In the genomic region with DNA sequence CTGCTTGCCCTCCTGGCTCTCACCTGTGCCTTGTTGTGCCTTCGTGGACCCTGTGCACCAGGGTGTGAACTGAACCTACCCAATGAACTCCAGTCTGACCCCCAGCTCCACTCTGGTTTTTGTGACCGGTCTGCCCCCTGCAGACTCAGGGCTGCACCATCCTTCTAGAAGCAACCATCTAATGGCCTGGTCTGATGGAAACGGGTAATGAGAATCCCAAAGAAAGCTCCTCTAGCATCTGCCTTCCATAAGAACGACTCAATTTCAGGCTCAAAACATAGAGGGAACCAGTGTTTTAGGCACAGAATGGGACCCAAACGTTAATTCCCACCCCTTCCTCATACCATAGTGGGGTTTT, we compare ENCODE assay signal across 12 cellular contexts.
DNase-seq lines count a peak whose midpoint lies in the region; TF ChIP-seq lines count a peak whose summit lies in the region.
"Had no signal": no experiment of that assay in that cellular context is flagged by ENCODE, and none has a peak within 500 bp of the region (broad histone marks: within the 10 kb centered on the region; RNA-seq: fewer than 3 reads in every experiment).

No MANE protein-coding gene starts in this region.

- H2AFZ ChIP-seq in SK-N-SH (ENCODE audit: low read depth): no peak overlapping the region

- no peak overlapping the region for H3K4me3 ChIP-seq in AG09309 (ENCODE audit: control insufficient read depth, low read depth, low read length)
- no peak overlapping the region for H3K4me3 ChIP-seq in H7 (ENCODE audit: insufficient read depth, low read depth, low read length)
- no peak overlapping the region for H3K4me3 ChIP-seq in SK-N-SH (ENCODE audit: low read depth in 2 of 2, low read length in 1 of 2)
- no peak overlapping the region for H3K4me3 ChIP-seq in fibroblast of the aortic adventitia (ENCODE audit: low read depth, low read length)
- H3K4me3 ChIP-seq: sigmoid colon had no signal

- CTCF ChIA-PET in SK-N-SH (lab: Yijun Ruan, JAX): interaction anchor here (0.7 to 7.8 kb wide), 29 partner anchors 8 to 962 kb away, joined by 3 to 156 read pairs (median 4); no protein-coding TSS in a partner anchor

- no peaks in the 10 kb centered on the region for H3K79me2 ChIP-seq in SK-N-SH (ENCODE audit: insufficient read depth)

- 51% methylated on average over 5 of the region's 5 CpGs for WGBS in SK-N-SH (ENCODE audit: low lambda C conversion rate)

- no peak for TF ChIP-seq EP300 in SK-N-SH (IDR thresholded peaks at IDR 0.05; ENCODE audit: borderline replicate concordance in 1 of 2, low read depth in 1 of 2, low read length in 1 of 2)

- 0 out of 2 replicates have a peak, but pooled peaks have one; percentile 3 for TF ChIP-seq RAD21 in SK-N-SH (IDR thresholded peaks at IDR 0.05; ENCODE audit: low read length)

- peak; percentile 4 for TF ChIP-seq CTCF in AG09309 (IDR thresholded peaks at IDR 0.05; ENCODE audit: control insufficient read depth, insufficient read depth, low read depth, low read length, missing control alignments)
- peak; percentile 5; the same call in 1 of the 2 replicates for TF ChIP-seq CTCF in SK-N-SH (IDR thresholded peaks at IDR 0.05)
- peak; percentile 4 for TF ChIP-seq CTCF in fibroblast of the aortic adventitia (IDR thresholded peaks at IDR 0.05; ENCODE audit: insufficient read depth, low read length)

- H3K9me2 ChIP-seq in SK-N-SH: no peaks in the 10 kb centered on the region

- H3K36me3 ChIP-seq in H7 (replicated peaks; ENCODE audit: control insufficient read depth, insufficient read depth, low read length): no peaks in the 10 kb centered on the region
- H3K36me3 ChIP-seq in SK-N-SH (replicated peaks in 1 of 2; ENCODE audit: control insufficient read depth in 1 of 2, insufficient read depth in 2 of 2, low read length in 1 of 2): no peaks in the 10 kb centered on the region
- H3K36me3 ChIP-seq: sigmoid colon had no signal

- no peak overlapping the region for H3K27ac ChIP-seq in SK-N-SH (ENCODE audit: low read depth in 2 of 2, low read length in 1 of 2)
- H3K27ac ChIP-seq: sigmoid colon had no signal

- no peak overlapping the region for H3K9ac ChIP-seq in SK-N-SH

- H4K20me1 ChIP-seq in SK-N-SH (ENCODE audit: insufficient read depth): no peaks in the 10 kb centered on the region

- H3K4me1 ChIP-seq in SK-N-SH (ENCODE audit: control insufficient read depth in 1 of 2, insufficient read depth in 2 of 2, low read depth in 1 of 2, low read length in 1 of 2): peaks cover 0 to 25% of the 10 kb centered on the region in 2 experiments; a peak in 2 of 4 replicates

- no peaks in the 10 kb centered on the region for H3F3A ChIP-seq in SK-N-SH (replicated peaks; ENCODE audit: insufficient read depth)

- no peaks in the 10 kb centered on the region; the same call in 1 of the 2 replicates for H3K27me3 ChIP-seq in H7 (ENCODE audit: control insufficient read depth, insufficient read depth, low read length)
- peaks cover 9% of the 10 kb centered on the region; the same call in 1 of the 2 replicates for H3K27me3 ChIP-seq in SK-N-SH (ENCODE audit: insufficient read depth)
- H3K27me3 ChIP-seq: sigmoid colon had no signal

- POLR2A ChIA-PET in SK-N-SH (lab: Yijun Ruan, JAX): no interaction called here

- H3K4me2 ChIP-seq in SK-N-SH: no peak overlapping the region

- DNase-seq in AG09309 (ENCODE audit: low read depth) (no peak), H7 (peak; percentile 54), SK-N-SH (no peak), fibroblast of the aortic adventitia (ENCODE audit: low read depth) (no peak), retina (no peak), nucleus accumbens (lab: John Stamatoyannopoulos, UW) (no peak), MV-4-11 (lab: John Stamatoyannopoulos, UW) (no peak), CD1c-positive myeloid dendritic cell (ENCODE audit: extremely low spot score) (no peak)
- DNase-seq: activated gamma-delta T cell treated with Interleukin-2 at 50 U/mL for 16 hours, cortex of kidney, NCI-H526 treated with DMSO at 0.1 percent for 48 hours, sigmoid colon had no signal

- no peaks in the 10 kb centered on the region for H3K9me3 ChIP-seq in SK-N-SH
- H3K9me3 ChIP-seq: sigmoid colon had no signal

TF ChIP-seq in SK-N-SH, 30 proteins besides CTCF, POLR2A, EP300 and RAD21:
- TF ChIP-seq CHD2 (IDR thresholded peaks at IDR 0.05; ENCODE audit: low read length, partially characterized antibody) (no peak), RCOR1 (IDR thresholded peaks at IDR 0.05; ENCODE audit: low read length) (no peak), USF2 (IDR thresholded peaks at IDR 0.05; ENCODE audit: borderline replicate concordance, low read depth, low read length) (no peak), JUND (IDR thresholded peaks at IDR 0.05) (no peak), NFIC (IDR thresholded peaks at IDR 0.05; ENCODE audit: borderline replicate concordance) (no peak), FOXJ3 (CRISPR knock-in tag; IDR thresholded peaks at IDR 0.05) (no peak), TAF1 (IDR thresholded peaks at IDR 0.05; ENCODE audit: borderline replicate concordance, low read depth, low read length) (no peak), YY1 (IDR thresholded peaks at IDR 0.05; ENCODE audit: low read depth) (no peak), GATA2 (CRISPR knock-in tag; IDR thresholded peaks at IDR 0.05) (no peak), RXRA (IDR thresholded peaks at IDR 0.05; ENCODE audit: borderline replicate concordance, low read depth) (no peak), TEAD4 (IDR thresholded peaks at IDR 0.05; ENCODE audit: borderline replicate concordance, insufficient read depth) (no peak)
- TF ChIP-seq, protein P1, sequence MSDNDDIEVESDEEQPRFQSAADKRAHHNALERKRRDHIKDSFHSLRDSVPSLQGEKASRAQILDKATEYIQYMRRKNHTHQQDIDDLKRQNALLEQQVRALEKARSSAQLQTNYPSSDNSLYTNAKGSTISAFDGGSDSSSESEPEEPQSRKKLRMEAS (IDR thresholded peaks at IDR 0.05; ENCODE audit: low read depth): no peak
- TF ChIP-seq, protein P2, sequence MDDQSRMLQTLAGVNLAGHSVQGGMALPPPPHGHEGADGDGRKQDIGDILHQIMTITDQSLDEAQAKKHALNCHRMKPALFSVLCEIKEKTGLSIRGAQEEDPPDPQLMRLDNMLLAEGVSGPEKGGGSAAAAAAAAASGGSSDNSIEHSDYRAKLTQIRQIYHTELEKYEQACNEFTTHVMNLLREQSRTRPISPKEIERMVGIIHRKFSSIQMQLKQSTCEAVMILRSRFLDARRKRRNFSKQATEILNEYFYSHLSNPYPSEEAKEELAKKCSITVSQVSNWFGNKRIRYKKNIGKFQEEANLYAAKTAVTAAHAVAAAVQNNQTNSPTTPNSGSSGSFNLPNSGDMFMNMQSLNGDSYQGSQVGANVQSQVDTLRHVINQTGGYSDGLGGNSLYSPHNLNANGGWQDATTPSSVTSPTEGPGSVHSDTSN (IDR thresholded peaks at IDR 0.05): no peak
